ENCODE assay signal across 8 cellular contexts in the genomic region with DNA sequence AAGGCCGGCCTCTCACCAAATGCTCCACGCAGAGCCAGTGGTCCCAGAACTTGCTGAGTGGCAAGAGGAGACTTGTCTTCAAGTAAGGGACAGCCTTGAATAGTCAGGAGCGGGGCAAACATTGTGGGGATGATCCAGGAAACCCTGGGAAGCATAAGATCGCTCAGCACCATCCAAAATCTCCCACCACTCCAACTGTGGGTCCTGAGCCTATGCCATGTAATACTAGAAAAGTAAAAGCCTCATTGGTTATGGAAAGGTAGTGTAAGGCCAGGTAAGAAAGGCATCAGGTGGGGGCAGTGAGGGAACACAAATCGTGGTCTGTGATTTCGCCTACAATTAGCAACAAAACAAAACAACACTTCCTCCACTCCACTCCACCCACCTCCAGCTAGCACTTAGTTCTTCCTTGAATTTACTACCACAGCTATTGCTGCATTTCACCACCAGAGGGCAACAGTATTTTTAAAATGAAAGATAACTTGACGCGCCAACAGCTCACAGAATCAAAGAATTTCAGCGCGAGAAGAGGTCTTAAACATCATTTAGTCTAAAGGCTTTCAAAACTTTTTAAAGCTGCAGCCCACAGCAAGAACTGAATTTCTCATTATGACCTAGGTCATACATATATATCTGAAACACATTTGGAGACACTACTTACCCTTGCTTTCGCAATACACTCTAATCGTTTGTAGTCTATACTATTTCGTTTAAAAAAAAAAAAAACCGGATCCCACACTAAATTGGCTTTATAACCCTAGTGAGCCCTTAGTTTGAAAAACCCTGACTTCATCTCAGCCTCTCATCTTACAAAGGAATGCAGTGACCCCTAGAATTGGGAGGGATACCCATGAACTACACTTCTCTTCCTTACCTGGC. TPM values are rescaled to one million over a fixed set of nuclear protein-coding genes. Genes with fewer than 3 reads are reported as not detected.
A peak's percentile ranks its signal among the peaks of the same experiment; 100 is the strongest.
DNase-seq lines count a peak whose midpoint lies in the region; ATAC-seq and TF ChIP-seq lines count a peak whose summit lies in the region.

No MANE protein-coding gene starts in this region.

- peak; percentile 69 for ATAC-seq in HG02623 (IDR thresholded peaks at IDR 0.05; ENCODE audit: unreplicated experiment)
- ATAC-seq in central memory CD8-positive, alpha-beta T cell (replicated peaks; ENCODE audit: extremely low read depth, poor library complexity, severe bottlenecking): peak; percentile 26
- peak; percentile 54 to 66 for ATAC-seq in stimulated activated naive B cell treated with anti-CD40 and anti-IgM and Interleukin-4, amounts not matched to agents 10 μg/mL and 1 μg/mL and 100 μg/mL, for 72 hours (replicated peaks)

- H3K9me3 Mint-ChIP-seq in central memory CD8-positive, alpha-beta T cell: no peaks in the 10 kb centered on the region
- H3K9me3 Mint-ChIP-seq in stimulated activated naive B cell treated with anti-CD40 and anti-IgM and Interleukin-4, amounts not matched to agents 10 μg/mL and 1 μg/mL and 100 μg/mL, for 72 hours: no peaks in the 10 kb centered on the region

- H3K36me3 Mint-ChIP-seq in central memory CD8-positive, alpha-beta T cell (ENCODE audit: insufficient read depth): peaks cover 2% of the 10 kb centered on the region
- peaks cover 5 to 10% of the 10 kb centered on the region in 2 donors for H3K36me3 Mint-ChIP-seq in stimulated activated naive B cell treated with anti-CD40 and anti-IgM and Interleukin-4, amounts not matched to agents 10 μg/mL and 1 μg/mL and 100 μg/mL, for 72 hours

- H3K27me3 ChIP-seq in AG04450 (ENCODE audit: control insufficient read depth, insufficient read depth, low read length): no peaks in the 10 kb centered on the region

- TF ChIP-seq CTCF in AG04450 (IDR thresholded peaks at IDR 0.05; ENCODE audit: low read depth, low read length): peak; percentile 80
- TF ChIP-seq CTCF in GM12865 (IDR thresholded peaks at IDR 0.05; ENCODE audit: insufficient read depth, low read depth, low read length, missing control alignments): peak; percentile 75

- H3K4me3 ChIP-seq in AG04450 (ENCODE audit: low read depth, low read length): no peak overlapping the region
- H3K4me3 ChIP-seq in GM12865 (ENCODE audit: low read depth, low read length): no peak overlapping the region

- H3K27me3 Mint-ChIP-seq in central memory CD8-positive, alpha-beta T cell: no peaks in the 10 kb centered on the region
- peaks cover 4 to 18% of the 10 kb centered on the region in 2 donors for H3K27me3 Mint-ChIP-seq in stimulated activated naive B cell treated with anti-CD40 and anti-IgM and Interleukin-4, amounts not matched to agents 10 μg/mL and 1 μg/mL and 100 μg/mL, for 72 hours

- DNase-seq in AG04450 (ENCODE audit: low read depth, low spot score) (no peak), GM12865 (ENCODE audit: low read depth) (peak; percentile 73), NCI-H1048 (lab: John Stamatoyannopoulos, UW) (peak; percentile 1), SW480 (ENCODE audit: low spot score) (peak; percentile 52), kidney tubule cell (ENCODE audit: low spot score) (peak; percentile 72)
- DNase-seq in central memory CD8-positive, alpha-beta T cell (ENCODE audit: low spot score in 2 of 2): peak; percentile 22 to 23
- DNase-seq in stimulated activated naive B cell treated with anti-CD40 and anti-IgM and Interleukin-4, amounts not matched to agents 10 μg/mL and 1 μg/mL and 100 μg/mL, for 72 hours: no peak

- H3K27ac ChIP-seq in AG04450 (ENCODE audit: low read depth, low read length): no peak overlapping the region

- H3K9me3 ChIP-seq in AG04450 (ENCODE audit: control insufficient read depth, insufficient read depth, low read length): no peaks in the 10 kb centered on the region; the same call in 1 of the 2 replicates

- POLR2A ChIA-PET in AG04450 (lab: Yijun Ruan, JAX): interaction anchor here (0.6 to 1.1 kb wide), 7 partner anchors 10 to 1452 kb away, joined by 3 to 7 read pairs (median 4); no protein-coding TSS in a partner anchor

- H3K4me1 Mint-ChIP-seq in central memory CD8-positive, alpha-beta T cell: peaks cover 21% of the 10 kb centered on the region
- H3K4me1 Mint-ChIP-seq in stimulated activated naive B cell treated with anti-CD40 and anti-IgM and Interleukin-4, amounts not matched to agents 10 μg/mL and 1 μg/mL and 100 μg/mL, for 72 hours: peaks cover 19 to 24% of the 10 kb centered on the region in 2 donors

- CTCF ChIA-PET in AG04450 (lab: Charles Lee): interaction anchor here (0.5 to 6.9 kb wide), 43 partner anchors 10 to 1486 kb away, joined by 3 to 206 read pairs (median 9); a partner anchor contains a TSS

- peak overlapping the region; percentile 85 for H3K27ac Mint-ChIP-seq in central memory CD8-positive, alpha-beta T cell (ENCODE audit: low read depth)
- no peak overlapping the region for H3K27ac Mint-ChIP-seq in stimulated activated naive B cell treated with anti-CD40 and anti-IgM and Interleukin-4, amounts not matched to agents 10 μg/mL and 1 μg/mL and 100 μg/mL, for 72 hours

- no peak overlapping the region for H3K4me3 Mint-ChIP-seq in central memory CD8-positive, alpha-beta T cell
- H3K4me3 Mint-ChIP-seq in stimulated activated naive B cell treated with anti-CD40 and anti-IgM and Interleukin-4, amounts not matched to agents 10 μg/mL and 1 μg/mL and 100 μg/mL, for 72 hours: peak overlapping the region in 1 of 2 donors; percentile 55

RNA-seq across cellular contexts. Expression of a gene that starts 4.5 kb away (rescaled TPM):
- 39.0 and 50.4 TPM in 2 replicates for polyA plus RNA-seq in AG04450 (2011; rRNA removed)
- polyA minus RNA-seq in AG04450 (2011; rRNA and poly(A)+ RNA removed): 5.9 and 7.3 TPM in 2 replicates

RNA-seq across cellular contexts. Expression of a gene that starts 55.3 kb away (rescaled TPM):
- polyA plus RNA-seq in AG04450 (2011; rRNA removed): 281 and 347 TPM in 2 replicates
- polyA minus RNA-seq in AG04450 (2011; rRNA and poly(A)+ RNA removed): 79.3 and 86.4 TPM in 2 replicates

Comparison
In these comparisons a context has a peak if more than half of its experiments do, and no peak if none do; other contexts are left out.
1. DNase-seq: peak in GM12865 (single experiment), NCI-H1048 (single experiment), SW480 (single experiment), central memory CD8-positive, alpha-beta T cell (2 of 2) and kidney tubule cell (single experiment); none in AG04450 (single experiment) and stimulated activated naive B cell treated with anti-CD40 and anti-IgM and Interleukin-4, amounts not matched to agents 10 μg/mL and 1 μg/mL and 100 μg/mL, for 72 hours (single experiment).
2. Peak in every context shown above with its lines, with median percentiles within 50 percentile points of each other: ATAC-seq.